In genomic region chr3:48399387-48400172, GRCh38 we compare ENCODE assay signal across 9 cellular contexts. TPM values are rescaled to one million over a fixed set of nuclear protein-coding genes. Genes with fewer than 3 reads are reported as not detected.
DNase-seq lines count a peak whose midpoint lies in the region.
"Had no signal": no experiment of that assay in that cellular context is flagged by ENCODE, and none has a peak within 500 bp of the region (broad histone marks: within the 10 kb centered on the region; RNA-seq: fewer than 3 reads in every experiment).

No MANE protein-coding gene starts in this region.

- H3K9me3 ChIP-seq in ectodermal cell (ENCODE audit: control insufficient read depth, low read length), result no peaks in the 10 kb centered on the region
- H3K9me3 ChIP-seq: SJSA1 had no signal

- H3K36me3 ChIP-seq in ectodermal cell (ENCODE audit: control insufficient read depth, insufficient read depth, low read length), result peaks cover 5% of the 10 kb centered on the region
- H3K36me3 ChIP-seq: SJSA1 had no signal

- H3K27me3 ChIP-seq in ectodermal cell (ENCODE audit: control insufficient read depth, insufficient read depth, low read length, poor library complexity, severe bottlenecking), result no peaks in the 10 kb centered on the region

- peak; percentile 21 for DNase-seq in DMS 273 (lab: John Stamatoyannopoulos, UW; ENCODE audit: unreplicated experiment)
- no peak for DNase-seq in DMS 273 treated with DMSO at 0.1 percent for 48 hours (lab: John Stamatoyannopoulos, UW)
- peak; percentile 6 for DNase-seq in renal cortical epithelial cell (ENCODE audit: low read depth)
- no peak for DNase-seq in SW 1271 (lab: John Stamatoyannopoulos, UW)
- no peak for DNase-seq in KG1 (lab: John Stamatoyannopoulos, UW)

- H3K27ac ChIP-seq in ectodermal cell (ENCODE audit: insufficient read depth, low read depth, low read length, poor library complexity, severe bottlenecking), result peak overlapping the region; percentile 5
- H3K27ac ChIP-seq: 22Rv1, SJSA1 had no signal

- no peaks in the 10 kb centered on the region for H3K4me1 ChIP-seq in ectodermal cell (ENCODE audit: control insufficient read depth, insufficient read depth, low read length)

- H3K4me3 ChIP-seq in ectodermal cell (ENCODE audit: insufficient read depth, low read depth, low read length), result no peak overlapping the region
- H3K4me3 ChIP-seq: SJSA1 had no signal

- WGBS in ectodermal cell, 2 experiments, result 87 to 88% methylated on average over 4 of the region's 4 CpGs

RNA-seq across cellular contexts. Expression of gene FBXW12, which starts 27.6 kb away (rescaled TPM):
- 0.87 TPM for polyA plus RNA-seq in ectodermal cell (2013, experiment 1 of 4)
- polyA plus RNA-seq in ectodermal cell (2013, experiment 2 of 4), result 1.6 TPM
- polyA plus RNA-seq in ectodermal cell (2013, experiment 3 of 4), result 1.0 TPM
- 1.1 TPM for polyA plus RNA-seq in ectodermal cell (2013, experiment 4 of 4)
- not detected in 2 replicates for total RNA-seq in renal cortical epithelial cell
- total RNA-seq: activated CD8-positive, alpha-beta memory T cell treated with anti-CD3 and anti-CD28 coated beads for 36 hours; SJSA1 had no signal

RNA-seq across cellular contexts. Expression of gene PLXNB1, which starts 30.3 kb away (rescaled TPM):
- polyA plus RNA-seq in ectodermal cell (2013, experiment 1 of 4), result 161 TPM
- 204 TPM for polyA plus RNA-seq in ectodermal cell (2013, experiment 2 of 4)
- polyA plus RNA-seq in ectodermal cell (2013, experiment 3 of 4), result 140 TPM
- polyA plus RNA-seq in ectodermal cell (2013, experiment 4 of 4), result 165 TPM
- 38.2 and 191 TPM in 2 replicates for total RNA-seq in renal cortical epithelial cell

RNA-seq across cellular contexts. Expression of gene CCDC51, which starts 40.3 kb away (rescaled TPM):
- 22.0 TPM for polyA plus RNA-seq in ectodermal cell (2013, experiment 1 of 4)
- polyA plus RNA-seq in ectodermal cell (2013, experiment 2 of 4), result 21.2 TPM
- 17.7 TPM for polyA plus RNA-seq in ectodermal cell (2013, experiment 3 of 4)
- polyA plus RNA-seq in ectodermal cell (2013, experiment 4 of 4), result 18.2 TPM
- total RNA-seq in renal cortical epithelial cell, result 24.0 and 37.5 TPM in 2 replicates

RNA-seq across cellular contexts. Expression of gene TMA7, which starts 40.5 kb away (rescaled TPM):
- 410 TPM for polyA plus RNA-seq in ectodermal cell (2013, experiment 1 of 4)
- polyA plus RNA-seq in ectodermal cell (2013, experiment 2 of 4), result 358 TPM
- polyA plus RNA-seq in ectodermal cell (2013, experiment 3 of 4), result 416 TPM
- 513 TPM for polyA plus RNA-seq in ectodermal cell (2013, experiment 4 of 4)
- total RNA-seq in renal cortical epithelial cell, result 201 and 228 TPM in 2 replicates

RNA-seq across cellular contexts. Expression of gene ATRIP, which starts 47.0 kb away (rescaled TPM):
- polyA plus RNA-seq in ectodermal cell (2013, experiment 1 of 4), result 20.7 TPM
- polyA plus RNA-seq in ectodermal cell (2013, experiment 2 of 4), result 20.5 TPM
- 18.2 TPM for polyA plus RNA-seq in ectodermal cell (2013, experiment 3 of 4)
- polyA plus RNA-seq in ectodermal cell (2013, experiment 4 of 4), result 16.2 TPM
- 4.3 and 5.2 TPM in 2 replicates for total RNA-seq in renal cortical epithelial cell

Comparison
In these comparisons a context has a peak if more than half of its experiments do, and no peak if none do; other contexts are left out.
1. DNase-seq: peak in DMS 273 (single experiment) and renal cortical epithelial cell (single experiment); none in DMS 273 treated with DMSO at 0.1 percent for 48 hours (single experiment), SW 1271 (0 of 2) and KG1 (single experiment).